ENCODE assay signal across 8 cellular contexts in the genomic region with DNA sequence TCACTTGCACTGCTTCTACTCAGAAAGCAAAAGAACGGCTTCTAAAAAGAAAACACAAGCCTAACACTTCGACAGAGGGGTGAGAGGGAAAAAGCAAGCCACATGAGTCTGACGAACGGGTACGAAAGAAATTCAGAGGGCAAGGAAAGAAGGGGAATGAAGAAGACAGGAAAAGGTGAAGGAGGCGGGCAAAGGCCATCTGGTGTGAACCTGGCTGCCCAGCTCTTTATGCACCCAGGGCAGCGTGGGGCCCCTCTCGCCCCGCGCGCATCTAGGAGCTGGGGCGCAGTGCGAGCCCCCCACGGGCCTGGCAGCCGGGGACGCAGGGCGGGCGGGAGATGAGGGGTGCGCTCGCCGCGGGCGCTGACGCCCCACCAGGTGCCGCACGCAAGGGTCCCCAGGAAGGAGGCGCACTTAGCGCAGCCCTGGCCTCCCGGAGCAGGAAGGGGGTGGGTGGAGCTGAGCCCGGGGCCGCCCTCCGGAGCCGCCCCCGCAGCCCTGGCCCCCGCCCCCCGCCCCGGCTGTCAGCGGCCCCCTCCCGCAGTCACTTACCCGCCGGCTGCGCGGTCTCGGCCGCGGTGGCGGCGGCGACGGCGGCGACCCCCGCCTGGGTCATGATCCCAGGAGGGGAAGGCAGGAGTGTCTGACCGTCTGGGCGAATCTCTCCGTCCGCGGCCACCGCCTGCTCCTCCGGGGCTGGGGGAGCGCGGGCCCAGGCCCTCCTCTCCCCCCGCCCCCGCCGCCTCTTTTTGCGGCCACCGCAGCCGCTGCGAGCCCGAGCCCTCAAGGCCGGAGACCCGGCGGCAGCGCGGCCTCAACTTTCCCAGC. TPM values are rescaled to one million over a fixed set of nuclear protein-coding genes. Genes with fewer than 3 reads are reported as not detected.
DNase-seq lines count a peak whose midpoint lies in the region; TF ChIP-seq lines count a peak whose summit lies in the region.

A gene with protein sequence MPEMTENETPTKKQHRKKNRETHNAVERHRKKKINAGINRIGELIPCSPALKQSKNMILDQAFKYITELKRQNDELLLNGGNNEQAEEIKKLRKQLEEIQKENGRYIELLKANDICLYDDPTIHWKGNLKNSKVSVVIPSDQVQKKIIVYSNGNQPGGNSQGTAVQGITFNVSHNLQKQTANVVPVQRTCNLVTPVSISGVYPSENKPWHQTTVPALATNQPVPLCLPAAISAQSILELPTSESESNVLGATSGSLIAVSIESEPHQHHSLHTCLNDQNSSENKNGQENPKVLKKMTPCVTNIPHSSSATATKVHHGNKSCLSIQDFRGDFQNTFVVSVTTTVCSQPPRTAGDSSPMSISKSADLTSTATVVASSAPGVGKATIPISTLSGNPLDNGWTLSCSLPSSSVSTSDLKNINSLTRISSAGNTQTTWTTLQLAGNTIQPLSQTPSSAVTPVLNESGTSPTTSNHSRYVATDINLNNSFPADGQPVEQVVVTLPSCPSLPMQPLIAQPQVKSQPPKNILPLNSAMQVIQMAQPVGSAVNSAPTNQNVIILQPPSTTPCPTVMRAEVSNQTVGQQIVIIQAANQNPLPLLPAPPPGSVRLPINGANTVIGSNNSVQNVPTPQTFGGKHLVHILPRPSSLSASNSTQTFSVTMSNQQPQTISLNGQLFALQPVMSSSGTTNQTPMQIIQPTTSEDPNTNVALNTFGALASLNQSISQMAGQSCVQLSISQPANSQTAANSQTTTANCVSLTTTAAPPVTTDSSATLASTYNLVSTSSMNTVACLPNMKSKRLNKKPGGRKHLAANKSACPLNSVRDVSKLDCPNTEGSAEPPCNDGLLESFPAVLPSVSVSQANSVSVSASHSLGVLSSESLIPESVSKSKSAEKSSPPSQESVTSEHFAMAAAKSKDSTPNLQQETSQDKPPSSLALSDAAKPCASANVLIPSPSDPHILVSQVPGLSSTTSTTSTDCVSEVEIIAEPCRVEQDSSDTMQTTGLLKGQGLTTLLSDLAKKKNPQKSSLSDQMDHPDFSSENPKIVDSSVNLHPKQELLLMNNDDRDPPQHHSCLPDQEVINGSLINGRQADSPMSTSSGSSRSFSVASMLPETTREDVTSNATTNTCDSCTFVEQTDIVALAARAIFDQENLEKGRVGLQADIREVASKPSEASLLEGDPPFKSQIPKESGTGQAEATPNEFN (N-terminal part only) (minus strand): TSS at position 825 of the 828 bp plus-strand sequence. CDS start 21,764 bp downstream, outside the sequence.

- H3K9me3 ChIP-seq in iPS-15b (ENCODE audit: control insufficient read depth, insufficient read depth, low read length) = no peaks in the 10 kb centered on the region
- H3K9me3 ChIP-seq in skeletal muscle satellite cell (replicated peaks; ENCODE audit: low read length) = no peaks in the 10 kb centered on the region

- DNase-seq in HFF-Myc (ENCODE audit: extremely low read depth, low read depth) = no peak
- peak; percentile 82 for DNase-seq in NAMALWA (ENCODE audit: low spot score)
- DNase-seq in T1000 (lab: John Stamatoyannopoulos, UW) = peak; percentile 29
- peak; percentile 79 for DNase-seq in astrocyte of the hippocampus (ENCODE audit: low read depth, low spot score)
- no peak for DNase-seq in cerebellar nuclear complex (lab: John Stamatoyannopoulos, UW)

- no peaks in the 10 kb centered on the region for H3K27me3 ChIP-seq in iPS-15b (ENCODE audit: control insufficient read depth, insufficient read depth, low read length)
- H3K27me3 ChIP-seq in skeletal muscle satellite cell (ENCODE audit: control insufficient read depth, insufficient read depth, low read length) = no peaks in the 10 kb centered on the region

- H3K9ac ChIP-seq in iPS-15b (ENCODE audit: low read depth, low read length) = peak within 1 kb of the TSS; percentile 82
- H3K9ac ChIP-seq in skeletal muscle satellite cell (ENCODE audit: low read depth, low read length) = peak within 1 kb of the TSS; percentile 90

- no peak for TF ChIP-seq CTCF in HFF-Myc (IDR thresholded peaks at IDR 0.05; ENCODE audit: low read depth, low read length, missing control alignments)

- H3K4me1 ChIP-seq in iPS-15b (ENCODE audit: control insufficient read depth, insufficient read depth, low read length) = peaks cover 13% of the 10 kb centered on the region
- H3K4me1 ChIP-seq in skeletal muscle satellite cell (ENCODE audit: control insufficient read depth, insufficient read depth, low read length) = peaks cover 21% of the 10 kb centered on the region

- TF ChIP-seq POLR2A in GM15510 (IDR thresholded peaks at IDR 0.05; ENCODE audit: borderline replicate concordance, extremely low read depth, insufficient read length) = peak; percentile 77

- H3K36me3 ChIP-seq in iPS-15b (ENCODE audit: control insufficient read depth, insufficient read depth, low read length) (no peaks in the 10 kb centered on the region), skeletal muscle satellite cell (ENCODE audit: insufficient read depth, low read length) (no peaks in the 10 kb centered on the region)

- H3K4me3 ChIP-seq in HFF-Myc (replicated peaks; ENCODE audit: low read depth, low read length) (peak within 1 kb of the TSS; percentile 72), iPS-15b (ENCODE audit: low read depth, low read length) (peak within 1 kb of the TSS; percentile 98), skeletal muscle satellite cell (ENCODE audit: low read length) (peak within 1 kb of the TSS; percentile 83)

- peak within 1 kb of the TSS; percentile 85 for H3K4me2 ChIP-seq in skeletal muscle satellite cell (ENCODE audit: low read length)

RNA-seq across cellular contexts. Expression of the gene that starts here (rescaled TPM):
- total RNA-seq in skeletal muscle satellite cell (2012; rRNA removed) = 5.0 and 6.1 TPM in 2 replicates

Comparison
In these comparisons a context has a peak if more than half of its experiments do, and no peak if none do; other contexts are left out.
1. DNase-seq: peak in NAMALWA (single experiment), T1000 (single experiment) and astrocyte of the hippocampus (single experiment); none in HFF-Myc (single experiment) and cerebellar nuclear complex (0 of 2).
2. Peak in every context shown above with its lines, with median percentiles within 50 percentile points of each other: H3K4me3 ChIP-seq.